In the genomic region with DNA sequence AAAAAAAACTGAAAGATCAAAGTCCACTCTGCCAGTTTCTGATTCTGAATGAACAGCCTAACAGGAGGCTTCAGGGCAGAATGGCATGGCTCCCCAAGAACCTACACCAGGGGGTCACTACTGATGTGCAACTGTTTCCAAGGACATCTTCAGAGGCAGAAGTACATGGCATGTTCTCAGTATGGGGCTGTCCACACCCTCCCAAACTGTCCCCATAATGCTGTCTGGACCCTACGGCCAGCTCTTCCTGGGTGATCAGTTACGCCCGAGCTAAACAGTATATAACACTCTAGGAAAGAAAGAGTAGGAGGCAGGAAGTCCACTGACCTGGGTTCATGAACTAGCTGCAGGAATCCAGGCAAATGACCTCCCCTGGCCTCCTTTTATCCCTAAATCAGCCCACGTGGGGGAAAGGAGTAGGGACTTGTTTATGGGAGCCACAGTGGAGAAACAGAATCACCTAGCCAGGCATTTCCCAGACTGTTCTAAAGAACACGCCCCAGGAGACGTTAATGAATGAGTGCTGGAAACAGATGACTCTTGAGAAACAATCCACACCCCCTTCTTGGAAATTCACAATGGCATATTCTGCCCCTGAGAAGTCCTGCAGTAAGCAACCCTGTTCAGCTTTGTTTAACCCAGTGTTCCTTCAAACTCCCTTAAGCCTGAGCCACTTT, we compare ENCODE assay signal across 1 cellular context.
TF ChIP-seq lines count a peak whose summit lies in the region.

No MANE protein-coding gene starts in this region.

TF ChIP-seq in HepG2, 621 proteins besides CTCF, POLR2A, EP300 and RAD21 (continued from another document and continues in another):
- TF ChIP-seq, protein P1, sequence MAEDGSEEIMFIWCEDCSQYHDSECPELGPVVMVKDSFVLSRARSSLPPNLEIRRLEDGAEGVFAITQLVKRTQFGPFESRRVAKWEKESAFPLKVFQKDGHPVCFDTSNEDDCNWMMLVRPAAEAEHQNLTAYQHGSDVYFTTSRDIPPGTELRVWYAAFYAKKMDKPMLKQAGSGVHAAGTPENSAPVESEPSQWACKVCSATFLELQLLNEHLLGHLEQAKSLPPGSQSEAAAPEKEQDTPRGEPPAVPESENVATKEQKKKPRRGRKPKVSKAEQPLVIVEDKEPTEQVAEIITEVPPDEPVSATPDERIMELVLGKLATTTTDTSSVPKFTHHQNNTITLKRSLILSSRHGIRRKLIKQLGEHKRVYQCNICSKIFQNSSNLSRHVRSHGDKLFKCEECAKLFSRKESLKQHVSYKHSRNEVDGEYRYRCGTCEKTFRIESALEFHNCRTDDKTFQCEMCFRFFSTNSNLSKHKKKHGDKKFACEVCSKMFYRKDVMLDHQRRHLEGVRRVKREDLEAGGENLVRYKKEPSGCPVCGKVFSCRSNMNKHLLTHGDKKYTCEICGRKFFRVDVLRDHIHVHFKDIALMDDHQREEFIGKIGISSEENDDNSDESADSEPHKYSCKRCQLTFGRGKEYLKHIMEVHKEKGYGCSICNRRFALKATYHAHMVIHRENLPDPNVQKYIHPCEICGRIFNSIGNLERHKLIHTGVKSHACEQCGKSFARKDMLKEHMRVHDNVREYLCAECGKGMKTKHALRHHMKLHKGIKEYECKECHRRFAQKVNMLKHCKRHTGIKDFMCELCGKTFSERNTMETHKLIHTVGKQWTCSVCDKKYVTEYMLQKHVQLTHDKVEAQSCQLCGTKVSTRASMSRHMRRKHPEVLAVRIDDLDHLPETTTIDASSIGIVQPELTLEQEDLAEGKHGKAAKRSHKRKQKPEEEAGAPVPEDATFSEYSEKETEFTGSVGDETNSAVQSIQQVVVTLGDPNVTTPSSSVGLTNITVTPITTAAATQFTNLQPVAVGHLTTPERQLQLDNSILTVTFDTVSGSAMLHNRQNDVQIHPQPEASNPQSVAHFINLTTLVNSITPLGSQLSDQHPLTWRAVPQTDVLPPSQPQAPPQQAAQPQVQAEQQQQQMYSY (CRISPR knock-in tag; IDR thresholded peaks at IDR 0.05) = peak; percentile 95
- no peak for TF ChIP-seq ZBTB42 (CRISPR knock-in tag; IDR thresholded peaks at IDR 0.05)
- TF ChIP-seq PHF21A (CRISPR knock-in tag; IDR thresholded peaks at IDR 0.05) = peak; percentile 19; the same call in 1 of the 2 replicates
- 0 out of 2 replicates have a peak, but pooled peaks have one; percentile 42 for TF ChIP-seq SIN3A (IDR thresholded peaks at IDR 0.05; ENCODE audit: borderline replicate concordance, low read depth, low read length)
- TF ChIP-seq RELA (CRISPR knock-in tag; IDR thresholded peaks at IDR 0.05) = no peak
- no peak; the same call in 1 of the 2 replicates for TF ChIP-seq PAWR (CRISPR knock-in tag; IDR thresholded peaks at IDR 0.05; ENCODE audit: borderline replicate concordance)
- TF ChIP-seq FOXO1 (CRISPR knock-in tag; IDR thresholded peaks at IDR 0.05) = peak; percentile 44; the same call in 1 of the 2 replicates
- TF ChIP-seq, protein P2, sequence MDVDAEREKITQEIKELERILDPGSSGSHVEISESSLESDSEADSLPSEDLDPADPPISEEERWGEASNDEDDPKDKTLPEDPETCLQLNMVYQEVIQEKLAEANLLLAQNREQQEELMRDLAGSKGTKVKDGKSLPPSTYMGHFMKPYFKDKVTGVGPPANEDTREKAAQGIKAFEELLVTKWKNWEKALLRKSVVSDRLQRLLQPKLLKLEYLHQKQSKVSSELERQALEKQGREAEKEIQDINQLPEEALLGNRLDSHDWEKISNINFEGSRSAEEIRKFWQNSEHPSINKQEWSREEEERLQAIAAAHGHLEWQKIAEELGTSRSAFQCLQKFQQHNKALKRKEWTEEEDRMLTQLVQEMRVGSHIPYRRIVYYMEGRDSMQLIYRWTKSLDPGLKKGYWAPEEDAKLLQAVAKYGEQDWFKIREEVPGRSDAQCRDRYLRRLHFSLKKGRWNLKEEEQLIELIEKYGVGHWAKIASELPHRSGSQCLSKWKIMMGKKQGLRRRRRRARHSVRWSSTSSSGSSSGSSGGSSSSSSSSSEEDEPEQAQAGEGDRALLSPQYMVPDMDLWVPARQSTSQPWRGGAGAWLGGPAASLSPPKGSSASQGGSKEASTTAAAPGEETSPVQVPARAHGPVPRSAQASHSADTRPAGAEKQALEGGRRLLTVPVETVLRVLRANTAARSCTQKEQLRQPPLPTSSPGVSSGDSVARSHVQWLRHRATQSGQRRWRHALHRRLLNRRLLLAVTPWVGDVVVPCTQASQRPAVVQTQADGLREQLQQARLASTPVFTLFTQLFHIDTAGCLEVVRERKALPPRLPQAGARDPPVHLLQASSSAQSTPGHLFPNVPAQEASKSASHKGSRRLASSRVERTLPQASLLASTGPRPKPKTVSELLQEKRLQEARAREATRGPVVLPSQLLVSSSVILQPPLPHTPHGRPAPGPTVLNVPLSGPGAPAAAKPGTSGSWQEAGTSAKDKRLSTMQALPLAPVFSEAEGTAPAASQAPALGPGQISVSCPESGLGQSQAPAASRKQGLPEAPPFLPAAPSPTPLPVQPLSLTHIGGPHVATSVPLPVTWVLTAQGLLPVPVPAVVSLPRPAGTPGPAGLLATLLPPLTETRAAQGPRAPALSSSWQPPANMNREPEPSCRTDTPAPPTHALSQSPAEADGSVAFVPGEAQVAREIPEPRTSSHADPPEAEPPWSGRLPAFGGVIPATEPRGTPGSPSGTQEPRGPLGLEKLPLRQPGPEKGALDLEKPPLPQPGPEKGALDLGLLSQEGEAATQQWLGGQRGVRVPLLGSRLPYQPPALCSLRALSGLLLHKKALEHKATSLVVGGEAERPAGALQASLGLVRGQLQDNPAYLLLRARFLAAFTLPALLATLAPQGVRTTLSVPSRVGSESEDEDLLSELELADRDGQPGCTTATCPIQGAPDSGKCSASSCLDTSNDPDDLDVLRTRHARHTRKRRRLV (CRISPR knock-in tag; IDR thresholded peaks at IDR 0.05) = no peak
- peak; percentile 94 for TF ChIP-seq RARA (CRISPR knock-in tag; IDR thresholded peaks at IDR 0.05)
- TF ChIP-seq YEATS4 (CRISPR knock-in tag; IDR thresholded peaks at IDR 0.05; ENCODE audit: borderline replicate concordance) = peak; percentile 73; the same call in 1 of the 2 replicates
- TF ChIP-seq ATF7-NPFF (CRISPR knock-in tag; IDR thresholded peaks at IDR 0.05; ENCODE audit: low read depth) = no peak; the same call in 1 of the 2 replicates
- 0 out of 2 replicates have a peak, but pooled peaks have one; percentile 52 for TF ChIP-seq ZFP82 (CRISPR knock-in tag; IDR thresholded peaks at IDR 0.05; ENCODE audit: borderline replicate concordance)
- TF ChIP-seq, protein P3, sequence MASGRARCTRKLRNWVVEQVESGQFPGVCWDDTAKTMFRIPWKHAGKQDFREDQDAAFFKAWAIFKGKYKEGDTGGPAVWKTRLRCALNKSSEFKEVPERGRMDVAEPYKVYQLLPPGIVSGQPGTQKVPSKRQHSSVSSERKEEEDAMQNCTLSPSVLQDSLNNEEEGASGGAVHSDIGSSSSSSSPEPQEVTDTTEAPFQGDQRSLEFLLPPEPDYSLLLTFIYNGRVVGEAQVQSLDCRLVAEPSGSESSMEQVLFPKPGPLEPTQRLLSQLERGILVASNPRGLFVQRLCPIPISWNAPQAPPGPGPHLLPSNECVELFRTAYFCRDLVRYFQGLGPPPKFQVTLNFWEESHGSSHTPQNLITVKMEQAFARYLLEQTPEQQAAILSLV (CRISPR knock-in tag; IDR thresholded peaks at IDR 0.05; ENCODE audit: borderline replicate concordance) = 0 out of 2 replicates have a peak, but pooled peaks have one; percentile 22
- TF ChIP-seq, protein P4, sequence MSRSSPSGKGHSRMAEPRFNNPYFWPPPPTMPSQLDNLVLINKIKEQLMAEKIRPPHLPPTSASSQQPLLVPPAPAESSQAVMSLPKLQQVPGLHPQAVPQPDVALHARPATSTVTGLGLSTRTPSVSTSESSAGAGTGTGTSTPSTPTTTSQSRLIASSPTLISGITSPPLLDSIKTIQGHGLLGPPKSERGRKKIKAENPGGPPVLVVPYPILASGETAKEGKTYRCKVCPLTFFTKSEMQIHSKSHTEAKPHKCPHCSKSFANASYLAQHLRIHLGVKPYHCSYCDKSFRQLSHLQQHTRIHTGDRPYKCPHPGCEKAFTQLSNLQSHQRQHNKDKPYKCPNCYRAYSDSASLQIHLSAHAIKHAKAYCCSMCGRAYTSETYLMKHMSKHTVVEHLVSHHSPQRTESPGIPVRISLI (CRISPR knock-in tag; IDR thresholded peaks at IDR 0.05; ENCODE audit: borderline replicate concordance) = peak; percentile 99
- TF ChIP-seq ZNF605 (CRISPR knock-in tag; IDR thresholded peaks at IDR 0.05) = peak; percentile 34
- TF ChIP-seq ZSCAN30 (CRISPR knock-in tag; IDR thresholded peaks at IDR 0.05) = no peak
- TF ChIP-seq, protein P5, sequence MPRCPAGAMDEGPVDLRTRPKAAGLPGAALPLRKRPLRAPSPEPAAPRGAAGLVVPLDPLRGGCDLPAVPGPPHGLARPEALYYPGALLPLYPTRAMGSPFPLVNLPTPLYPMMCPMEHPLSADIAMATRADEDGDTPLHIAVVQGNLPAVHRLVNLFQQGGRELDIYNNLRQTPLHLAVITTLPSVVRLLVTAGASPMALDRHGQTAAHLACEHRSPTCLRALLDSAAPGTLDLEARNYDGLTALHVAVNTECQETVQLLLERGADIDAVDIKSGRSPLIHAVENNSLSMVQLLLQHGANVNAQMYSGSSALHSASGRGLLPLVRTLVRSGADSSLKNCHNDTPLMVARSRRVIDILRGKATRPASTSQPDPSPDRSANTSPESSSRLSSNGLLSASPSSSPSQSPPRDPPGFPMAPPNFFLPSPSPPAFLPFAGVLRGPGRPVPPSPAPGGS (CRISPR knock-in tag; IDR thresholded peaks at IDR 0.05) = peak; percentile 7; the same call in 1 of the 2 replicates
- TF ChIP-seq NCOR1 (IDR thresholded peaks at IDR 0.05; ENCODE audit: borderline replicate concordance, low read length) = peak; percentile 95
- peak; percentile 90; the same call in 1 of the 2 replicates for TF ChIP-seq CHD4 (IDR thresholded peaks at IDR 0.05; ENCODE audit: borderline replicate concordance, low read length)
- no peak for TF ChIP-seq CEBPG (CRISPR knock-in tag; IDR thresholded peaks at IDR 0.05)
- TF ChIP-seq BCL6 (CRISPR knock-in tag; IDR thresholded peaks at IDR 0.05) = peak; percentile 81
- TF ChIP-seq, protein P6, sequence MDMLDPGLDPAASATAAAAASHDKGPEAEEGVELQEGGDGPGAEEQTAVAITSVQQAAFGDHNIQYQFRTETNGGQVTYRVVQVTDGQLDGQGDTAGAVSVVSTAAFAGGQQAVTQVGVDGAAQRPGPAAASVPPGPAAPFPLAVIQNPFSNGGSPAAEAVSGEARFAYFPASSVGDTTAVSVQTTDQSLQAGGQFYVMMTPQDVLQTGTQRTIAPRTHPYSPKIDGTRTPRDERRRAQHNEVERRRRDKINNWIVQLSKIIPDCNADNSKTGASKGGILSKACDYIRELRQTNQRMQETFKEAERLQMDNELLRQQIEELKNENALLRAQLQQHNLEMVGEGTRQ (IDR thresholded peaks at IDR 0.05; ENCODE audit: low read depth, low read length) = no peak
- TF ChIP-seq, protein P6 (CRISPR knock-in tag; IDR thresholded peaks at IDR 0.05; ENCODE audit: borderline replicate concordance) = peak; percentile 27; the same call in 1 of the 2 replicates
- TF ChIP-seq ZFY (CRISPR knock-in tag; IDR thresholded peaks at IDR 0.05) = 0 out of 2 replicates have a peak, but pooled peaks have one; percentile 27
- TF ChIP-seq, protein P7, sequence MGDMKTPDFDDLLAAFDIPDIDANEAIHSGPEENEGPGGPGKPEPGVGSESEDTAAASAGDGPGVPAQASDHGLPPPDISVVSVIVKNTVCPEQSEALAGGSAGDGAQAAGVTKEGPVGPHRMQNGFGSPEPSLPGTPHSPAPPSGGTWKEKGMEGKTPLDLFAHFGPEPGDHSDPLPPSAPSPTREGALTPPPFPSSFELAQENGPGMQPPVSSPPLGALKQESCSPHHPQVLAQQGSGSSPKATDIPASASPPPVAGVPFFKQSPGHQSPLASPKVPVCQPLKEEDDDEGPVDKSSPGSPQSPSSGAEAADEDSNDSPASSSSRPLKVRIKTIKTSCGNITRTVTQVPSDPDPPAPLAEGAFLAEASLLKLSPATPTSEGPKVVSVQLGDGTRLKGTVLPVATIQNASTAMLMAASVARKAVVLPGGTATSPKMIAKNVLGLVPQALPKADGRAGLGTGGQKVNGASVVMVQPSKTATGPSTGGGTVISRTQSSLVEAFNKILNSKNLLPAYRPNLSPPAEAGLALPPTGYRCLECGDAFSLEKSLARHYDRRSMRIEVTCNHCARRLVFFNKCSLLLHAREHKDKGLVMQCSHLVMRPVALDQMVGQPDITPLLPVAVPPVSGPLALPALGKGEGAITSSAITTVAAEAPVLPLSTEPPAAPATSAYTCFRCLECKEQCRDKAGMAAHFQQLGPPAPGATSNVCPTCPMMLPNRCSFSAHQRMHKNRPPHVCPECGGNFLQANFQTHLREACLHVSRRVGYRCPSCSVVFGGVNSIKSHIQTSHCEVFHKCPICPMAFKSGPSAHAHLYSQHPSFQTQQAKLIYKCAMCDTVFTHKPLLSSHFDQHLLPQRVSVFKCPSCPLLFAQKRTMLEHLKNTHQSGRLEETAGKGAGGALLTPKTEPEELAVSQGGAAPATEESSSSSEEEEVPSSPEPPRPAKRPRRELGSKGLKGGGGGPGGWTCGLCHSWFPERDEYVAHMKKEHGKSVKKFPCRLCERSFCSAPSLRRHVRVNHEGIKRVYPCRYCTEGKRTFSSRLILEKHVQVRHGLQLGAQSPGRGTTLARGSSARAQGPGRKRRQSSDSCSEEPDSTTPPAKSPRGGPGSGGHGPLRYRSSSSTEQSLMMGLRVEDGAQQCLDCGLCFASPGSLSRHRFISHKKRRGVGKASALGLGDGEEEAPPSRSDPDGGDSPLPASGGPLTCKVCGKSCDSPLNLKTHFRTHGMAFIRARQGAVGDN (CRISPR knock-in tag; IDR thresholded peaks at IDR 0.05) = peak; percentile 20
- TF ChIP-seq WIZ (CRISPR knock-in tag; IDR thresholded peaks at IDR 0.05) = no peak
- 0 out of 2 replicates have a peak, but pooled peaks have one; percentile 52 for TF ChIP-seq ZNF549 (CRISPR knock-in tag; IDR thresholded peaks at IDR 0.05)
- TF ChIP-seq FOXM1 (CRISPR knock-in tag; IDR thresholded peaks at IDR 0.05) = no peak
- TF ChIP-seq, protein P8, sequence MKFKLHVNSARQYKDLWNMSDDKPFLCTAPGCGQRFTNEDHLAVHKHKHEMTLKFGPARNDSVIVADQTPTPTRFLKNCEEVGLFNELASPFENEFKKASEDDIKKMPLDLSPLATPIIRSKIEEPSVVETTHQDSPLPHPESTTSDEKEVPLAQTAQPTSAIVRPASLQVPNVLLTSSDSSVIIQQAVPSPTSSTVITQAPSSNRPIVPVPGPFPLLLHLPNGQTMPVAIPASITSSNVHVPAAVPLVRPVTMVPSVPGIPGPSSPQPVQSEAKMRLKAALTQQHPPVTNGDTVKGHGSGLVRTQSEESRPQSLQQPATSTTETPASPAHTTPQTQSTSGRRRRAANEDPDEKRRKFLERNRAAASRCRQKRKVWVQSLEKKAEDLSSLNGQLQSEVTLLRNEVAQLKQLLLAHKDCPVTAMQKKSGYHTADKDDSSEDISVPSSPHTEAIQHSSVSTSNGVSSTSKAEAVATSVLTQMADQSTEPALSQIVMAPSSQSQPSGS (CRISPR knock-in tag; IDR thresholded peaks at IDR 0.05) = no peak
- 0 out of 2 replicates have a peak, but pooled peaks have one; percentile 77 for TF ChIP-seq ZNF850 (CRISPR knock-in tag; conservative IDR thresholded peaks at IDR 0.05)
- no peak for TF ChIP-seq SOX6 (IDR thresholded peaks at IDR 0.05)
- peak; percentile 38; the same call in 1 of the 2 replicates for TF ChIP-seq SOX6 (CRISPR knock-in tag; IDR thresholded peaks at IDR 0.05)
